Comparison of ENCODE assay signal across 20 cellular contexts in genomic region chr16:49580751-49581303, GRCh38.
DNase-seq lines count a peak whose midpoint lies in the region; ATAC-seq, FAIRE-seq and TF ChIP-seq lines count a peak whose summit lies in the region.
"Had no signal": no experiment of that assay in that cellular context is flagged by ENCODE, and none has a peak within 500 bp of the region (broad histone marks: within the 10 kb centered on the region; RNA-seq: fewer than 3 reads in every experiment).

No MANE protein-coding gene starts in this region.

- no peaks in the 10 kb centered on the region for H3K27me3 ChIP-seq in GM23338 (ENCODE audit: insufficient read depth)
- H3K27me3 ChIP-seq in small intestine (ENCODE audit: control insufficient read depth in 2 of 2, insufficient read depth in 2 of 2, low read length in 2 of 2), result no peaks in the 10 kb centered on the region
- no peaks in the 10 kb centered on the region for H3K27me3 ChIP-seq in colonic mucosa
- H3K27me3 ChIP-seq: BLaER1 treated with 17β-estradiol and CSF1 and Interleukin-3, amounts not matched to agents 10 nM and 100 nM; body of pancreas; upper lobe of right lung had no signal

- H3K27me3 Mint-ChIP-seq in GM23338 (ENCODE audit: insufficient read depth, low read depth, poor library complexity) (peaks cover under 1% of the 10 kb centered on the region), T-cell (peaks cover 2 to 3% of the 10 kb centered on the region in 2 donors)
- no peaks in the 10 kb centered on the region for H3K27me3 Mint-ChIP-seq in activated CD4-positive, alpha-beta memory T cell treated with anti-CD3 and anti-CD28 coated beads for 36 hours
- H3K27me3 Mint-ChIP-seq: activated naive CD4-positive, alpha-beta T cell treated with anti-CD3 and anti-CD28 coated beads, Interleukin-2, amount 50 U/mL, for 24 hours had no signal

- H3K9me3 Mint-ChIP-seq in GM23338 (no peaks in the 10 kb centered on the region), T-cell (no peaks in the 10 kb centered on the region)
- no peaks in the 10 kb centered on the region for H3K9me3 Mint-ChIP-seq in activated CD4-positive, alpha-beta memory T cell treated with anti-CD3 and anti-CD28 coated beads for 36 hours
- H3K9me3 Mint-ChIP-seq: activated naive CD4-positive, alpha-beta T cell treated with anti-CD3 and anti-CD28 coated beads, Interleukin-2, amount 50 U/mL, for 24 hours had no signal

- ATAC-seq in GM23338 (no peak), left lobe of liver (peak; percentile 75), T-cell (replicated peaks in 1 of 4) (no peak)
- ATAC-seq: body of pancreas, upper lobe of right lung had no signal

- no peaks in the 10 kb centered on the region for H4K20me1 ChIP-seq in GM23338 (replicated peaks; ENCODE audit: insufficient read depth)

- H3K27ac ChIP-seq in GM23338 (ENCODE audit: low read depth), result peak overlapping the region; percentile 55; the same call in 1 of the 2 replicates
- H3K27ac ChIP-seq in small intestine (ENCODE audit: low read depth in 1 of 2, low read length in 1 of 2), result peak overlapping the region in 1 of 2 donors; percentile 74
- no peak overlapping the region for H3K27ac ChIP-seq in colonic mucosa
- H3K27ac ChIP-seq: BLaER1 treated with 17β-estradiol and CSF1 and Interleukin-3, amounts not matched to agents 10 nM and 100 nM; body of pancreas; upper lobe of right lung had no signal

- no peaks in the 10 kb centered on the region; the same call in 1 of the 2 replicates for H3K9me2 ChIP-seq in GM23338 (ENCODE audit: insufficient read depth)

- intact Hi-C loops in colonic mucosa (cut with DNase I), result no loop called here
- intact Hi-C loops in activated CD4-positive, alpha-beta memory T cell treated with anti-CD3 and anti-CD28 coated beads for 36 hours (cut with micrococcal nuclease), result no loop called here

- POLR2A ChIA-PET in activated CD4-positive, alpha-beta memory T cell treated with anti-CD3 and anti-CD28 coated beads for 36 hours (lab: Charles Lee), result no interaction called here
- POLR2A ChIA-PET in T-cell (lab: Charles Lee), result no interaction called here

- no peaks in the 10 kb centered on the region for H3K79me2 ChIP-seq in GM23338 (replicated peaks; ENCODE audit: insufficient read depth)

- H3K27ac Mint-ChIP-seq in GM23338 (no peak overlapping the region), T-cell (no peak overlapping the region)
- no peak overlapping the region for H3K27ac Mint-ChIP-seq in activated CD4-positive, alpha-beta memory T cell treated with anti-CD3 and anti-CD28 coated beads for 36 hours
- H3K27ac Mint-ChIP-seq: activated naive CD4-positive, alpha-beta T cell treated with anti-CD3 and anti-CD28 coated beads, Interleukin-2, amount 50 U/mL, for 24 hours had no signal

- DNase-seq in GM23338 (ENCODE audit: low spot score) (no peak), astrocyte of the hippocampus (ENCODE audit: low read depth, low spot score) (peak; percentile 38), left lobe of liver (ENCODE audit: low spot score) (peak; percentile 66), small intestine (peak; percentile 8), kidney tubule cell (ENCODE audit: low spot score) (no peak), colonic mucosa (no peak), T-cell (no peak)
- no peak for DNase-seq in activated CD4-positive, alpha-beta memory T cell treated with anti-CD3 and anti-CD28 coated beads for 36 hours
- DNase-seq: activated CD4-positive, alpha-beta T cell treated with anti-CD3 and anti-CD28 coated beads for 1 hour; activated T-cell treated with anti-CD3 and anti-CD28 coated beads, Interleukin-2, amount 50 U/mL, for 48 hours; body of pancreas; Calu3; EL; kidney; NCI-H524; stimulated activated naive CD4-positive, alpha-beta T cell treated with Interleukin-2 at 50 U/mL for 16 hours; upper lobe of right lung had no signal

- H3K36me3 Mint-ChIP-seq in GM23338 (ENCODE audit: low read depth), result no peaks in the 10 kb centered on the region
- H3K36me3 Mint-ChIP-seq in activated CD4-positive, alpha-beta memory T cell treated with anti-CD3 and anti-CD28 coated beads for 36 hours, result no peaks in the 10 kb centered on the region
- no peaks in the 10 kb centered on the region for H3K36me3 Mint-ChIP-seq in T-cell
- H3K36me3 Mint-ChIP-seq: activated naive CD4-positive, alpha-beta T cell treated with anti-CD3 and anti-CD28 coated beads, Interleukin-2, amount 50 U/mL, for 24 hours had no signal

- WGBS in small intestine, 3 donors, result 18 to 40% (median 37%) methylated on average over 16 of the region's 16 CpGs

- H3K9ac ChIP-seq in colonic mucosa (ENCODE audit: low read depth in 2 of 2, low read length in 2 of 2), result no peak overlapping the region
- H3K9ac ChIP-seq: BLaER1 treated with 17β-estradiol and CSF1 and Interleukin-3, amounts not matched to agents 10 nM and 100 nM had no signal

- H3K9me3 ChIP-seq in small intestine (ENCODE audit: control insufficient read depth, low read depth), result no peaks in the 10 kb centered on the region
- no peaks in the 10 kb centered on the region for H3K9me3 ChIP-seq in colonic mucosa
- H3K9me3 ChIP-seq: BLaER1 treated with 17β-estradiol and CSF1 and Interleukin-3, amounts not matched to agents 10 nM and 100 nM; body of pancreas; upper lobe of right lung had no signal

- CTCF ChIA-PET in activated CD4-positive, alpha-beta memory T cell treated with anti-CD3 and anti-CD28 coated beads for 36 hours (lab: Charles Lee), result interaction anchor here (0.5 to 1.8 kb wide), 2 partner anchors 12 to 630 kb away, joined by 4 to 7 read pairs; no protein-coding TSS in a partner anchor
- CTCF ChIA-PET in T-cell (lab: Charles Lee), result no interaction called here

- no peak overlapping the region for H3K4me2 ChIP-seq in GM23338

- TF ChIP-seq CTCF in GM23338 (conservative IDR thresholded peaks at IDR 0.05; ENCODE audit: low read depth in 2 of 2), result no peak
- TF ChIP-seq CTCF in colonic mucosa (IDR thresholded peaks at IDR 0.05), result no peak

- no peaks in the 10 kb centered on the region for H3K36me3 ChIP-seq in GM23338 (ENCODE audit: insufficient read depth)
- no peaks in the 10 kb centered on the region for H3K36me3 ChIP-seq in small intestine (ENCODE audit: control insufficient read depth in 2 of 2, insufficient read depth in 2 of 2, low read length in 2 of 2)
- H3K36me3 ChIP-seq in colonic mucosa, result no peaks in the 10 kb centered on the region
- H3K36me3 ChIP-seq: upper lobe of right lung had no signal

- FAIRE-seq in small intestine (lab: Jason Lieb, UNC), result no peak
- FAIRE-seq: colon, kidney had no signal

- peaks cover 37% of the 10 kb centered on the region for H3K4me1 Mint-ChIP-seq in GM23338
- H3K4me1 Mint-ChIP-seq in activated CD4-positive, alpha-beta memory T cell treated with anti-CD3 and anti-CD28 coated beads for 36 hours (ENCODE audit: low read depth), result no peaks in the 10 kb centered on the region
- H3K4me1 Mint-ChIP-seq in T-cell, result no peaks in the 10 kb centered on the region
- H3K4me1 Mint-ChIP-seq: activated naive CD4-positive, alpha-beta T cell treated with anti-CD3 and anti-CD28 coated beads, Interleukin-2, amount 50 U/mL, for 24 hours had no signal

- H3K4me3 ChIP-seq in GM23338 (no peak overlapping the region), small intestine (ENCODE audit: low read depth in 1 of 2, low read length in 2 of 2) (no peak overlapping the region), colonic mucosa (no peak overlapping the region)
- H3K4me3 ChIP-seq: BLaER1 treated with 17β-estradiol and CSF1 and Interleukin-3, amounts not matched to agents 10 nM and 100 nM; body of pancreas; upper lobe of right lung had no signal

- no peaks in the 10 kb centered on the region for H3F3A ChIP-seq in GM23338 (replicated peaks; ENCODE audit: low read depth)

- no peak overlapping the region for H2AFZ ChIP-seq in GM23338

- H3K4me3 Mint-ChIP-seq in GM23338 (no peak overlapping the region), T-cell (no peak overlapping the region)
- no peak overlapping the region for H3K4me3 Mint-ChIP-seq in activated CD4-positive, alpha-beta memory T cell treated with anti-CD3 and anti-CD28 coated beads for 36 hours
- H3K4me3 Mint-ChIP-seq: activated naive CD4-positive, alpha-beta T cell treated with anti-CD3 and anti-CD28 coated beads, Interleukin-2, amount 50 U/mL, for 24 hours had no signal

- H3K4me1 ChIP-seq in GM23338 (ENCODE audit: insufficient read depth), result peaks cover 11% of the 10 kb centered on the region
- no peaks in the 10 kb centered on the region for H3K4me1 ChIP-seq in small intestine (ENCODE audit: control insufficient read depth in 2 of 2, insufficient read depth in 1 of 2, low read depth in 1 of 2, low read length in 1 of 2)
- no peaks in the 10 kb centered on the region for H3K4me1 ChIP-seq in colonic mucosa
- H3K4me1 ChIP-seq: body of pancreas, upper lobe of right lung had no signal

TF ChIP-seq in GM23338, 12 proteins besides CTCF, POLR2A, EP300 and RAD21 (continues in another document):
- TF ChIP-seq POLR2AphosphoS5 (IDR thresholded peaks at IDR 0.05; ENCODE audit: low read depth), result no peak
- TF ChIP-seq EZH2phosphoT487 (IDR thresholded peaks at IDR 0.05; ENCODE audit: unreplicated experiment), result no peak
- TF ChIP-seq NANOG (IDR thresholded peaks at IDR 0.05; ENCODE audit: borderline replicate concordance), result no peak

Comparison
In these comparisons a context has a peak if more than half of its experiments do, and no peak if none do; other contexts are left out.
1. DNase-seq: peak in astrocyte of the hippocampus (single experiment), left lobe of liver (single experiment) and small intestine (single experiment); none in GM23338 (single experiment), kidney tubule cell (single experiment), colonic mucosa (single experiment), activated CD4-positive, alpha-beta memory T cell treated with anti-CD3 and anti-CD28 coated beads for 36 hours (single experiment) and T-cell (0 of 34).